ENCODE assay signal across 14 cellular contexts in genomic region chr7:142856565-142857245, GRCh38. TPM values are rescaled to one million over a fixed set of nuclear protein-coding genes. Genes with fewer than 3 reads are reported as not detected.
DNase-seq lines count a peak whose midpoint lies in the region; ATAC-seq, FAIRE-seq and TF ChIP-seq lines count a peak whose summit lies in the region.
"Had no signal": no experiment of that assay in that cellular context is flagged by ENCODE, and none has a peak within 500 bp of the region (broad histone marks: within the 10 kb centered on the region; RNA-seq: fewer than 3 reads in every experiment).

No MANE protein-coding gene starts in this region.

- peaks cover 11 to 29% of the 10 kb centered on the region in 2 donors for H3K4me1 ChIP-seq in thyroid gland

- no peaks in the 10 kb centered on the region for H3K9me3 ChIP-seq in thyroid gland
- H3K9me3 ChIP-seq: lower lobe of right lung had no signal

- H3K36me3 Mint-ChIP-seq in activated T-cell treated with anti-CD3 and anti-CD28 coated beads, Interleukin-2, amount 50 U/mL, for 4 hours (ENCODE audit: insufficient read depth), result no peaks in the 10 kb centered on the region
- no peaks in the 10 kb centered on the region for H3K36me3 Mint-ChIP-seq in activated naive CD8-positive, alpha-beta T cell treated with anti-CD3 and anti-CD28 coated beads, Interleukin-2, amount 10 ng/mL, durations not matched to agents 7 days and 5 days
- peaks cover 4% of the 10 kb centered on the region for H3K36me3 Mint-ChIP-seq in mesothelial cell of epicardium

- peak overlapping the region; percentile 78 for H3K4me3 Mint-ChIP-seq in activated T-cell treated with anti-CD3 and anti-CD28 coated beads, Interleukin-2, amount 50 U/mL, for 4 hours
- H3K4me3 Mint-ChIP-seq in activated naive CD8-positive, alpha-beta T cell treated with anti-CD3 and anti-CD28 coated beads, Interleukin-2, amount 10 ng/mL, durations not matched to agents 7 days and 5 days, result peak overlapping the region; percentile 34
- H3K4me3 Mint-ChIP-seq in mesothelial cell of epicardium, result peak overlapping the region; percentile 71

- H3K4me1 Mint-ChIP-seq in activated T-cell treated with anti-CD3 and anti-CD28 coated beads, Interleukin-2, amount 50 U/mL, for 4 hours (ENCODE audit: low read depth), result peaks cover 23% of the 10 kb centered on the region
- peaks cover 8% of the 10 kb centered on the region for H3K4me1 Mint-ChIP-seq in activated naive CD8-positive, alpha-beta T cell treated with anti-CD3 and anti-CD28 coated beads, Interleukin-2, amount 10 ng/mL, durations not matched to agents 7 days and 5 days
- peaks cover 32% of the 10 kb centered on the region for H3K4me1 Mint-ChIP-seq in mesothelial cell of epicardium

- no peaks in the 10 kb centered on the region for H3K9me3 Mint-ChIP-seq in activated T-cell treated with anti-CD3 and anti-CD28 coated beads, Interleukin-2, amount 50 U/mL, for 4 hours
- H3K9me3 Mint-ChIP-seq in activated naive CD8-positive, alpha-beta T cell treated with anti-CD3 and anti-CD28 coated beads, Interleukin-2, amount 10 ng/mL, durations not matched to agents 7 days and 5 days, result no peaks in the 10 kb centered on the region
- H3K9me3 Mint-ChIP-seq in mesothelial cell of epicardium, result no peaks in the 10 kb centered on the region

- no peak for ATAC-seq in activated T-cell treated with anti-CD3 and anti-CD28 coated beads, Interleukin-2, amount 50 U/mL, for 4 hours
- ATAC-seq in activated naive CD8-positive, alpha-beta T cell treated with anti-CD3 and anti-CD28 coated beads, Interleukin-2, amount 10 ng/mL, durations not matched to agents 7 days and 5 days (ENCODE audit: low read depth), result no peak
- ATAC-seq in HG03175 (IDR thresholded peaks at IDR 0.05; ENCODE audit: unreplicated experiment) (no peak), GM18498 (IDR thresholded peaks at IDR 0.05; ENCODE audit: unreplicated experiment) (no peak)

- no peaks in the 10 kb centered on the region for H3K27me3 ChIP-seq in thyroid gland
- H3K27me3 ChIP-seq: cardiac muscle cell had no signal

- H3K27ac ChIP-seq in thyroid gland, result peak overlapping the region in 1 of 3 donors; percentile 4
- H3K27ac ChIP-seq: cardiac muscle cell, lower lobe of right lung had no signal

- TF ChIP-seq CTCF in mesothelial cell of epicardium (IDR thresholded peaks at IDR 0.05; ENCODE audit: unreplicated experiment), result no peak
- TF ChIP-seq CTCF in thyroid gland (IDR thresholded peaks at IDR 0.05), result no peak

- WGBS in thyroid gland, 2 donors, result 52 to 73% methylated on average over 6 to 7 of the region's 7 CpGs

- no peak overlapping the region for H3K27ac Mint-ChIP-seq in activated naive CD8-positive, alpha-beta T cell treated with anti-CD3 and anti-CD28 coated beads, Interleukin-2, amount 10 ng/mL, durations not matched to agents 7 days and 5 days
- no peak overlapping the region for H3K27ac Mint-ChIP-seq in mesothelial cell of epicardium

- intact Hi-C loops in thyroid gland (cut with DNase I), result loop anchor here (10.0 kb wide), 1 partner anchor 148 kb away; no protein-coding TSS in a partner anchor

- no peaks in the 10 kb centered on the region for H3K36me3 ChIP-seq in thyroid gland
- H3K36me3 ChIP-seq: cardiac muscle cell, lower lobe of right lung had no signal

- DNase-seq in activated T-cell treated with anti-CD3 and anti-CD28 coated beads, Interleukin-2, amount 50 U/mL, for 4 hours, result no peak
- no peak for DNase-seq in activated T-cell treated with anti-CD3 and anti-CD28 coated beads, Interleukin-2, amount 50 U/mL, for 1 hour
- no peak for DNase-seq in activated naive CD8-positive, alpha-beta T cell treated with anti-CD3 and anti-CD28 coated beads, Interleukin-2, amount 10 ng/mL, durations not matched to agents 7 days and 5 days
- DNase-seq in mesothelial cell of epicardium (ENCODE audit: low spot score in 2 of 2, unreplicated experiment in 2 of 2) (no peak), thyroid gland (peak; percentile 51 to 60), GM12892 (ENCODE audit: insufficient read length) (no peak)
- DNase-seq: activated CD8-positive, alpha-beta memory T cell treated with anti-CD3 and anti-CD28 coated beads, Interleukin-2, amount 50 U/mL, for 4 hours had no signal

- TF ChIP-seq POLR2A in thyroid gland (IDR thresholded peaks at IDR 0.05), result no peak
- no peak for TF ChIP-seq POLR2A in GM12892 (IDR thresholded peaks at IDR 0.05; ENCODE audit: low read depth, low read length)

- H3K27me3 Mint-ChIP-seq in activated T-cell treated with anti-CD3 and anti-CD28 coated beads, Interleukin-2, amount 50 U/mL, for 4 hours (ENCODE audit: low read depth), result no peaks in the 10 kb centered on the region
- peaks cover 9% of the 10 kb centered on the region for H3K27me3 Mint-ChIP-seq in activated naive CD8-positive, alpha-beta T cell treated with anti-CD3 and anti-CD28 coated beads, Interleukin-2, amount 10 ng/mL, durations not matched to agents 7 days and 5 days
- peaks cover 12% of the 10 kb centered on the region for H3K27me3 Mint-ChIP-seq in mesothelial cell of epicardium (ENCODE audit: low read depth)

- H3K4me3 ChIP-seq in thyroid gland (replicated peaks in 1 of 3), result no peak overlapping the region
- H3K4me3 ChIP-seq: cardiac muscle cell had no signal

- no peak for FAIRE-seq in GM12892 (lab: Jason Lieb, UNC)
- FAIRE-seq: GM19239, RCC 7860 had no signal

- POLR2A ChIA-PET in activated naive CD8-positive, alpha-beta T cell treated with anti-CD3 and anti-CD28 coated beads, Interleukin-2, amount 10 ng/mL, durations not matched to agents 7 days and 5 days (lab: Charles Lee), result no interaction called here

RNA-seq across cellular contexts. Expression of gene EPHB6, which starts 1.8 kb away (rescaled TPM):
- 1 to 10 TPM; 6.7 to 8.3 (median 8.0) TPM for total RNA-seq in activated T-cell treated with anti-CD3 and anti-CD28 coated beads, Interleukin-2, amount 50 U/mL, for 4 hours
- 10 to 100 TPM; 20.1 to 25.2 TPM for total RNA-seq in activated naive CD8-positive, alpha-beta T cell treated with anti-CD3 and anti-CD28 coated beads, Interleukin-2, amount 10 ng/mL, durations not matched to agents 7 days and 5 days
- total RNA-seq in mesothelial cell of epicardium (28.0 to 30.9 TPM (median 28.9 TPM) in 3 replicates), thyroid gland (10 to 100 TPM; 20.0 to 46.2 (median 27.4) TPM)
- 0.30 TPM for polyA plus RNA-seq in GM12892 (2012; ENCODE audit: missing spikeins)

RNA-seq across cellular contexts. Expression of gene TRPV6, which starts 28.8 kb away (rescaled TPM):
- total RNA-seq in activated T-cell treated with anti-CD3 and anti-CD28 coated beads, Interleukin-2, amount 50 U/mL, for 4 hours, result not detected
- total RNA-seq in activated naive CD8-positive, alpha-beta T cell treated with anti-CD3 and anti-CD28 coated beads, Interleukin-2, amount 10 ng/mL, durations not matched to agents 7 days and 5 days, result not detected
- total RNA-seq in mesothelial cell of epicardium (4.2 to 5.7 TPM (median 5.6 TPM) in 3 replicates), thyroid gland (1 to 10 TPM in 2 of 4 donors, under 1 TPM in 2; 0.25 to 2.9 (median 1.2) TPM)
- 0.08 TPM for polyA plus RNA-seq in GM12892 (2012; ENCODE audit: missing spikeins)
- total RNA-seq: osteoblast had no signal
- polyA plus RNA-seq: cardiac muscle cell had no signal

Comparison
In these comparisons a context has a peak if more than half of its experiments do, and no peak if none do; other contexts are left out.
1. DNase-seq: peak in thyroid gland (2 of 2); none in activated T-cell treated with anti-CD3 and anti-CD28 coated beads, Interleukin-2, amount 50 U/mL, for 4 hours (single experiment), activated T-cell treated with anti-CD3 and anti-CD28 coated beads, Interleukin-2, amount 50 U/mL, for 1 hour (single experiment), activated naive CD8-positive, alpha-beta T cell treated with anti-CD3 and anti-CD28 coated beads, Interleukin-2, amount 10 ng/mL, durations not matched to agents 7 days and 5 days (single experiment), mesothelial cell of epicardium (0 of 2) and GM12892 (single experiment).
2. Peak in every context shown above with its lines, with median percentiles within 50 percentile points of each other: H3K4me3 Mint-ChIP-seq.